In genomic region chr12:31323466-31324115, GRCh38 we compare ENCODE assay signal across 8 cellular contexts. TPM values are rescaled to one million over a fixed set of nuclear protein-coding genes. Genes with fewer than 3 reads are reported as not detected.
DNase-seq lines count a peak whose midpoint lies in the region; ATAC-seq and TF ChIP-seq lines count a peak whose summit lies in the region.

No MANE protein-coding gene starts in this region.

- H3K4me1 ChIP-seq in PC-3 (ENCODE audit: insufficient read depth, low read length), result peaks cover 29% of the 10 kb centered on the region
- peaks cover 12 to 21% (median 14%) of the 10 kb centered on the region in 3 donors for H3K4me1 ChIP-seq in skeletal muscle tissue (ENCODE audit: control insufficient read depth in 3 of 3, insufficient read depth in 3 of 3, low read length in 3 of 3)

- DNase-seq in activated T-cell treated with anti-CD3 and anti-CD28 coated beads for 24 hours (ENCODE audit: low read depth) (peak; percentile 40), PC-3 (no peak), activated gamma-delta T cell treated with Interleukin-2 at 50 U/mL for 16 hours (peak; percentile 42), left cardiac atrium (peak; percentile 42), DMS 273 treated with DMSO at 0.1 percent for 48 hours (lab: John Stamatoyannopoulos, UW) (no peak)
- DNase-seq in activated T-cell treated with anti-CD3 and anti-CD28 coated beads, Interleukin-2, amount 50 U/mL, for 1 hour, result no peak

- no peaks in the 10 kb centered on the region for H3K9me2 ChIP-seq in PC-3 (replicated peaks; ENCODE audit: low read length)

- H3K27me3 ChIP-seq in PC-3 (ENCODE audit: low read length) (no peaks in the 10 kb centered on the region), skeletal muscle tissue (ENCODE audit: control insufficient read depth in 3 of 3, insufficient read depth in 3 of 3, low read length in 3 of 3) (peaks cover 0 to 38% (median 16%) of the 10 kb centered on the region in 3 donors)

- peaks cover 52% of the 10 kb centered on the region for H4K20me1 ChIP-seq in PC-3 (ENCODE audit: low read length)

- TF ChIP-seq CTCF in PC-3 (conservative IDR thresholded peaks at IDR 0.05; ENCODE audit: low read depth, low read length), result no peak

- intact Hi-C loops in PC-3 (cut with micrococcal nuclease) (no loop called here), left cardiac atrium (cut with DNase I) (no loop called here)

- H3K4me3 ChIP-seq in PC-3 (ENCODE audit: low read length) (peak overlapping the region; percentile 100), skeletal muscle tissue (ENCODE audit: low read length in 3 of 3) (peak overlapping the region; percentile 86 to 91 (median 91))

- H2AFZ ChIP-seq in PC-3 (ENCODE audit: low read length), result no peak overlapping the region

- H3F3A ChIP-seq in PC-3 (ENCODE audit: low read length, unreplicated experiment), result no peaks in the 10 kb centered on the region

- peak overlapping the region; percentile 89 for H3K4me2 ChIP-seq in PC-3 (ENCODE audit: low read length)

- H3K9ac ChIP-seq in PC-3 (ENCODE audit: low read length) (peak overlapping the region; percentile 98), skeletal muscle tissue (ENCODE audit: low read depth in 1 of 3, low read length in 3 of 3) (peak overlapping the region; percentile 81 to 84 (median 83))

- H3K36me3 ChIP-seq in PC-3 (ENCODE audit: low read depth, low read length), result no peaks in the 10 kb centered on the region
- no peaks in the 10 kb centered on the region for H3K36me3 ChIP-seq in skeletal muscle tissue (ENCODE audit: control insufficient read depth in 3 of 3, insufficient read depth in 3 of 3, low read length in 3 of 3)

- BruUV-seq in PC-3 (replicated peaks; lab: Mats Ljungman, UMichigan), result TSS peak; percentile 4

- CTCF ChIA-PET in PC-3 (lab: Charles Lee), result no interaction called here

- POLR2A ChIA-PET in PC-3 (lab: Charles Lee; ENCODE audit: unreplicated experiment), result no interaction called here

- peak; percentile 18 for ATAC-seq in HG02973 (IDR thresholded peaks at IDR 0.05; ENCODE audit: unreplicated experiment)
- ATAC-seq in PC-3, result peak; percentile 4
- ATAC-seq in left cardiac atrium, result peak in 1 of 2 donors; percentile 0

- no peaks in the 10 kb centered on the region for H3K9me3 ChIP-seq in PC-3 (ENCODE audit: low read length)
- H3K9me3 ChIP-seq in skeletal muscle tissue (ENCODE audit: control insufficient read depth in 3 of 3, low read length in 3 of 3), result no peaks in the 10 kb centered on the region

- H3K79me2 ChIP-seq in PC-3 (ENCODE audit: low read length), result peaks cover 74% of the 10 kb centered on the region

- peak overlapping the region; percentile 25 for H3K27ac ChIP-seq in PC-3 (ENCODE audit: low read length)
- peak overlapping the region; percentile 66 for H3K27ac ChIP-seq in skeletal muscle tissue (ENCODE audit: low read depth, low read length)

RNA-seq across cellular contexts. Expression of gene SINHCAF, which starts 2.4 kb away (rescaled TPM):
- 32.0 and 32.3 TPM in 2 replicates for total RNA-seq in PC-3 (2014; rRNA removed)
- total RNA-seq in left cardiac atrium, result 10 to 100 TPM; 13.5 to 26.0 TPM
- total RNA-seq in skeletal muscle tissue, result 17.7 TPM

Comparison
In these comparisons a context has a peak if more than half of its experiments do, and no peak if none do; other contexts are left out.
1. DNase-seq: peak in activated T-cell treated with anti-CD3 and anti-CD28 coated beads for 24 hours (single experiment), activated gamma-delta T cell treated with Interleukin-2 at 50 U/mL for 16 hours (single experiment) and left cardiac atrium (single experiment); none in activated T-cell treated with anti-CD3 and anti-CD28 coated beads, Interleukin-2, amount 50 U/mL, for 1 hour (single experiment), PC-3 (single experiment) and DMS 273 treated with DMSO at 0.1 percent for 48 hours (single experiment).